In the genomic region with DNA sequence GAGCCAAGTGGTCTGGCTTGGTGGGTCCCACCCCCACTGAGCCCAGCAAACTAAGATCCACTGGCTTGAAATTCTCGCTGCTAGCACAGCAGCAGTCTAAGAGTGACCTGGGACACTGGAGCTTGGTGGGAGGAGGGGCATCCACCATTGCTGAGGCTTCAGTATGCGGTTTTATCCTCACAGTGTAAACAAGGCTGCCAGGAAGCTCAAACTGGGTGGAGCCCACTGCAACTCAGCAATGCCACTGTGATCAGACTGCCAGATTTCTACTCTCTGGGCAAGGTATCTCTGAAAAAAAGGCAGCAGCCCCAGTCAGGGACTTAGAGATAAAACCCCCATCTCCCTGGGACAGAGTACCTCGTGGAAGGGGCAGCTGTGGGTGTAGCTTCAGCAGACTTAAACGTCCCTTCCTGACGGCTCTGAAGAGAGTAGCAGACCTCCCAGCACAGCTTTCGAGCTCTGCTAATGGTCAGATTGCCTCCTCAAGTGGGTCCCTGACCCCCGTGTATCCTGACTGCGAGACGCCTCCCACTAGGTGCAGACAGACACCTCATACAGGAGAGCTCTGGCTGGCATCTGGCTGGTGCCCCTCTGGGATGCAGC, we compare ENCODE assay signal across 14 cellular contexts. TPM values are rescaled to one million over a fixed set of nuclear protein-coding genes. Genes with fewer than 3 reads are reported as not detected.
DNase-seq lines count a peak whose midpoint lies in the region; ATAC-seq and FAIRE-seq lines count a peak whose summit lies in the region.
"Had no signal": no experiment of that assay in that cellular context is flagged by ENCODE, and none has a peak within 500 bp of the region (broad histone marks: within the 10 kb centered on the region; RNA-seq: fewer than 3 reads in every experiment).

No MANE protein-coding gene starts in this region.

- no peaks in the 10 kb centered on the region; the same call in 1 of the 2 replicates for H3K27me3 ChIP-seq in GM23248 (replicated peaks; ENCODE audit: insufficient read depth)

- peak; percentile 5 for DNase-seq in GM23248
- DNase-seq in NCI-H510A (lab: John Stamatoyannopoulos, UW): peak; percentile 24
- peak; percentile 48 for DNase-seq in amniotic epithelial cell (ENCODE audit: low read depth)
- no peak for DNase-seq in NCI-H524 treated with DMSO at 0.1 percent for 48 hours (lab: John Stamatoyannopoulos, UW)
- DNase-seq in ureter (ENCODE audit: low spot score): no peak
- DNase-seq in GM19239 (ENCODE audit: insufficient read length, low spot score): no peak
- DNase-seq: Calu3, MV-4-11, WERI-Rb-1 had no signal

- no peaks in the 10 kb centered on the region for H3K9me2 ChIP-seq in GM23248 (ENCODE audit: insufficient read depth)

- no peak for ATAC-seq in HG02571 (IDR thresholded peaks at IDR 0.05; ENCODE audit: unreplicated experiment)
- ATAC-seq: natural killer cell treated with Interleukin-12 subunit alpha and Interleukin-12 subunit beta and Interleukin-15 and Interleukin-18, amount 100 ng/mL, for 72 hours had no signal

- H4K20me1 ChIP-seq in GM23248 (ENCODE audit: insufficient read depth): no peaks in the 10 kb centered on the region

- H3K36me3 ChIP-seq in GM23248 (ENCODE audit: low read depth): no peaks in the 10 kb centered on the region
- H3K36me3 ChIP-seq in mesodermal cell (ENCODE audit: control insufficient read depth, insufficient read depth, low read length): no peaks in the 10 kb centered on the region
- H3K36me3 ChIP-seq: WERI-Rb-1 had no signal

- H3K4me3 ChIP-seq in GM23248 (no peak overlapping the region), mesodermal cell (ENCODE audit: extremely low read depth, insufficient read depth, low read length, poor library complexity, severe bottlenecking) (no peak overlapping the region)

- no peaks in the 10 kb centered on the region for H3F3A ChIP-seq in GM23248 (ENCODE audit: insufficient read depth)

- H3K9me3 ChIP-seq in GM23248 (ENCODE audit: low read depth) (no peaks in the 10 kb centered on the region), mesodermal cell (ENCODE audit: control insufficient read depth, low read length) (no peaks in the 10 kb centered on the region)

- WGBS in GM23248 (ENCODE audit: low coverage in 1 of 2, low lambda C conversion rate in 2 of 2, missing lambda C conversion rate in 2 of 2), 2 experiments: 39 to 46% methylated on average over 8 to 9 of the region's 9 CpGs
- WGBS in mesodermal cell (ENCODE audit: insufficient coverage in 2 of 2), 2 experiments: 45 to 55% methylated on average over 8 to 9 of the region's 9 CpGs

- no peaks in the 10 kb centered on the region for H3K79me2 ChIP-seq in GM23248 (ENCODE audit: insufficient read depth)

- no peak for FAIRE-seq in GM19239 (lab: Jason Lieb, UNC)
- FAIRE-seq: GM18507 had no signal

- H3K4me1 ChIP-seq in GM23248 (ENCODE audit: insufficient read depth) (no peaks in the 10 kb centered on the region), mesodermal cell (ENCODE audit: control insufficient read depth, insufficient read depth, low read length, poor library complexity, severe bottlenecking) (peaks cover 13% of the 10 kb centered on the region)

- H3K9ac ChIP-seq in GM23248: no peak overlapping the region

- H3K27ac ChIP-seq in GM23248 (no peak overlapping the region), mesodermal cell (ENCODE audit: low read depth, low read length, severe bottlenecking) (peak overlapping the region; percentile 23)
- H3K27ac ChIP-seq: WERI-Rb-1 had no signal

- in situ Hi-C loops in GM23248 (cut with MboI): no loop called here

- H2AFZ ChIP-seq in GM23248: no peak overlapping the region

- H3K4me2 ChIP-seq in GM23248 (ENCODE audit: unreplicated experiment): no peak overlapping the region

RNA-seq across cellular contexts. Expression of a gene that starts 18.2 kb away (rescaled TPM):
- total RNA-seq in GM23248 (2014; rRNA removed; shearing (Covaris generic)): 1.3 and 1.5 TPM in 2 replicates
- 0.48 and 1.3 TPM in 2 replicates for polyA plus RNA-seq in GM23248 (2016; fragmentation: Nextera tagmentation; extraction: Ambion mirVana)
- polyA plus RNA-seq in mesodermal cell (2013, experiment 1 of 2): 0.22 TPM
- polyA plus RNA-seq in mesodermal cell (2013, experiment 2 of 2): 2.0 TPM
- 9.7 TPM for total RNA-seq in ureter
- total RNA-seq: natural killer cell treated with Interleukin-12 subunit alpha and Interleukin-12 subunit beta and Interleukin-15 and Interleukin-18, amount 100 ng/mL, for 72 hours; OCI-LY7 had no signal

Comparison
In these comparisons a context has a peak if more than half of its experiments do, and no peak if none do; other contexts are left out.
1. DNase-seq: peak in GM23248 (single experiment), NCI-H510A (single experiment) and amniotic epithelial cell (single experiment); none in NCI-H524 treated with DMSO at 0.1 percent for 48 hours (single experiment), ureter (single experiment) and GM19239 (single experiment).